In the genomic region with DNA sequence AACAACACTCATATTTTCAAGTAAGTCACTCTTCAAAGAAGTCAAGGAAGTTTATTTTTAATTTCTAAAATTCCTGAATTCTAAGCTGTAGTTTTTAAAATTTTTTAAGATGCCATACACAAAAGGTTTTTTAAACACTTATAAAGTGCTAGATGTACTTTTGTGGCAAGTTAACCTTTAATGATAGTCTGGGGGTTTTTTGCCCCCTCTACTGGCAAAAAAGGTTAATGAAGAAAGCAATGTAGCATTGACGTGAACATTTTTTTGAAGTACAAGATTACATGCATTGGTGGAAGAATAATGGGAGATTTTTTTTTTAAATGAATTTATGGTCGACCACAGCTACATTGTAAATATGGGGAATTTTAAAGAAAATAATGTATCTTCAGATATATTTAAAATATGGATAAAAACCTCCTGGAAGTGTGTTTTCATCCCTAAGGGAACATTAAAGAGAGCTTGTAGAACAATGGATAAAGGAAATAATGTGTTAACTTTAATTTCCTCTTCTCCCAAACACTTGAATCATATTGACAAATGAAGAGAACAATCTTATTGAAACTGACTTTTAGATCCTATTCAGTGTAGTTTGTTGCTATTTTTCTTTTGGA, we compare ENCODE assay signal across 8 cellular contexts. TPM values are rescaled to one million over a fixed set of nuclear protein-coding genes. Genes with fewer than 3 reads are reported as not detected.
DNase-seq lines count a peak whose midpoint lies in the region; ATAC-seq and TF ChIP-seq lines count a peak whose summit lies in the region.

No MANE protein-coding gene starts in this region.

- H4K20me1 ChIP-seq in GM23338 (replicated peaks; ENCODE audit: insufficient read depth), result no peaks in the 10 kb centered on the region; the same call in 1 of the 2 replicates
- H4K20me1 ChIP-seq in OCI-LY7 (ENCODE audit: insufficient read depth, low read length), result no peaks in the 10 kb centered on the region
- H4K20me1 ChIP-seq in neural progenitor cell (ENCODE audit: low read depth), result no peaks in the 10 kb centered on the region

- H3K27me3 ChIP-seq in GM23338 (ENCODE audit: insufficient read depth) (no peaks in the 10 kb centered on the region), neural progenitor cell (no peaks in the 10 kb centered on the region)

- H3K9me3 ChIP-seq in OCI-LY7 (ENCODE audit: low read length), result no peaks in the 10 kb centered on the region
- no peaks in the 10 kb centered on the region for H3K9me3 ChIP-seq in neural progenitor cell (ENCODE audit: low read depth)

- H3K4me1 ChIP-seq in GM23338 (ENCODE audit: insufficient read depth) (no peaks in the 10 kb centered on the region), OCI-LY7 (ENCODE audit: insufficient read depth, low read length, poor library complexity, severe bottlenecking) (peaks cover 15% of the 10 kb centered on the region), neural progenitor cell (peaks cover 4% of the 10 kb centered on the region)

- H3K4me3 ChIP-seq in GM23338 (no peak overlapping the region), OCI-LY7 (ENCODE audit: low read depth, low read length, poor library complexity, severe bottlenecking) (no peak overlapping the region), neural progenitor cell (no peak overlapping the region)

- DNase-seq in Daoy (ENCODE audit: low read depth) (peak; percentile 15), GM23338 (ENCODE audit: low spot score) (peak; percentile 62), OCI-LY7 (ENCODE audit: low spot score) (peak; percentile 42), endothelial cell (ENCODE audit: low spot score) (peak; percentile 39), neural progenitor cell (ENCODE audit: low spot score) (peak; percentile 21), MV-4-11 (lab: John Stamatoyannopoulos, UW) (no peak)
- DNase-seq in activated CD4-positive, CD25-positive, alpha-beta regulatory T cell treated with anti-CD3 and anti-CD28 coated beads, Interleukin-2, amount 50 U/mL, for 72 hours, result no peak

- H3K9me3 Mint-ChIP-seq in GM23338, result no peaks in the 10 kb centered on the region
- H3K9me3 Mint-ChIP-seq in endothelial cell (ENCODE audit: unreplicated experiment), result no peaks in the 10 kb centered on the region
- H3K9me3 Mint-ChIP-seq in neural progenitor cell, result no peaks in the 10 kb centered on the region

- H3F3A ChIP-seq in GM23338 (replicated peaks; ENCODE audit: low read depth), result no peaks in the 10 kb centered on the region
- H3F3A ChIP-seq in neural progenitor cell (ENCODE audit: low read depth), result no peaks in the 10 kb centered on the region

- POLR2A ChIA-PET in OCI-LY7 (lab: Charles Lee), result interaction anchor here (0.5 to 2.1 kb wide), 4 partner anchors 9 to 28 kb away, joined by 3 to 13 read pairs (median 8); partner anchors contain the start of gene ITPRID2

- H3K27me3 Mint-ChIP-seq in GM23338 (ENCODE audit: insufficient read depth, low read depth, poor library complexity), result no peaks in the 10 kb centered on the region
- no peaks in the 10 kb centered on the region for H3K27me3 Mint-ChIP-seq in endothelial cell (ENCODE audit: unreplicated experiment)
- no peaks in the 10 kb centered on the region for H3K27me3 Mint-ChIP-seq in neural progenitor cell (ENCODE audit: insufficient read depth, low read depth)

- no peak overlapping the region for H3K27ac Mint-ChIP-seq in GM23338
- peak overlapping the region; percentile 74 for H3K27ac Mint-ChIP-seq in endothelial cell (ENCODE audit: unreplicated experiment)
- no peak overlapping the region for H3K27ac Mint-ChIP-seq in neural progenitor cell

- CTCF ChIA-PET in OCI-LY7 (lab: Charles Lee; ENCODE audit: unreplicated experiment), result no interaction called here

- no TSS peak for BruUV-seq in OCI-LY7 (replicated peaks; lab: Mats Ljungman, UMichigan)

- H3K27ac ChIP-seq in GM23338 (ENCODE audit: low read depth) (no peak overlapping the region), OCI-LY7 (ENCODE audit: low read depth, low read length, poor library complexity, severe bottlenecking) (no peak overlapping the region), neural progenitor cell (no peak overlapping the region)

- intact Hi-C loops in OCI-LY7 (cut with micrococcal nuclease; ENCODE audit: unreplicated experiment), result loop anchor here (5.0 kb wide), 1 partner anchor 162 kb away; no protein-coding TSS in a partner anchor

- no peaks in the 10 kb centered on the region for H3K79me2 ChIP-seq in GM23338 (replicated peaks; ENCODE audit: insufficient read depth)
- H3K79me2 ChIP-seq in OCI-LY7 (ENCODE audit: insufficient read depth, low read depth, low read length), result no peaks in the 10 kb centered on the region
- no peaks in the 10 kb centered on the region for H3K79me2 ChIP-seq in neural progenitor cell (ENCODE audit: low read depth)

- H3K4me3 Mint-ChIP-seq in GM23338 (no peak overlapping the region), endothelial cell (ENCODE audit: unreplicated experiment) (no peak overlapping the region), neural progenitor cell (no peak overlapping the region)

- H2AFZ ChIP-seq in GM23338 (no peak overlapping the region), OCI-LY7 (ENCODE audit: low read length) (no peak overlapping the region), neural progenitor cell (replicated peaks) (no peak overlapping the region)

- no peak overlapping the region for H3K9ac ChIP-seq in neural progenitor cell

- H3K4me2 ChIP-seq in GM23338 (no peak overlapping the region), OCI-LY7 (ENCODE audit: low read length) (no peak overlapping the region), neural progenitor cell (no peak overlapping the region)

- H3K36me3 Mint-ChIP-seq in GM23338 (ENCODE audit: low read depth), result peaks cover 16% of the 10 kb centered on the region; the same call in 2 of the 3 replicates
- H3K36me3 Mint-ChIP-seq in endothelial cell (ENCODE audit: low read depth, unreplicated experiment), result peaks cover 16% of the 10 kb centered on the region
- H3K36me3 Mint-ChIP-seq in neural progenitor cell, result peaks cover 41% of the 10 kb centered on the region

- TF ChIP-seq CTCF in GM23338 (conservative IDR thresholded peaks at IDR 0.05; ENCODE audit: low read depth in 2 of 2) (peak; percentile 65 to 91), OCI-LY7 (conservative IDR thresholded peaks at IDR 0.05; ENCODE audit: low read length) (peak; percentile 91), endothelial cell (IDR thresholded peaks at IDR 0.05; ENCODE audit: unreplicated experiment) (peak; percentile 77), neural progenitor cell (IDR thresholded peaks at IDR 0.05) (peak; percentile 81)

- H3K4me1 Mint-ChIP-seq in GM23338, result peaks cover 2% of the 10 kb centered on the region; the same call in 1 of the 3 replicates
- H3K4me1 Mint-ChIP-seq in endothelial cell (ENCODE audit: unreplicated experiment), result peaks cover 21% of the 10 kb centered on the region
- H3K4me1 Mint-ChIP-seq in neural progenitor cell, result peaks cover 2% of the 10 kb centered on the region

- H3K36me3 ChIP-seq in GM23338 (ENCODE audit: insufficient read depth) (no peaks in the 10 kb centered on the region; the same call in 1 of the 2 replicates), OCI-LY7 (ENCODE audit: insufficient read depth, low read length) (peaks cover 69% of the 10 kb centered on the region), neural progenitor cell (peaks cover 4% of the 10 kb centered on the region)

- no peak for ATAC-seq in GM23338
- ATAC-seq in HG02970 (IDR thresholded peaks at IDR 0.05; ENCODE audit: low FRiP score, unreplicated experiment), result no peak

- H3K9me2 ChIP-seq in GM23338 (ENCODE audit: insufficient read depth), result no peaks in the 10 kb centered on the region
- no peaks in the 10 kb centered on the region for H3K9me2 ChIP-seq in OCI-LY7 (ENCODE audit: insufficient read depth, low read length)

TF ChIP-seq in GM23338, 12 proteins besides CTCF, POLR2A, EP300 and RAD21 (continues in another document):
- TF ChIP-seq JUNB (IDR thresholded peaks at IDR 0.05; ENCODE audit: unreplicated experiment), result no peak

RNA-seq across cellular contexts. Expression of gene ITPRID2, which starts 12.6 kb away (rescaled TPM):
- 76.5 and 93.2 TPM in 2 replicates for total RNA-seq in Daoy (2014; rRNA removed; shearing (Covaris generic))
- 10.4 and 12.0 TPM in 2 replicates for total RNA-seq in GM23338 (2014; rRNA removed; shearing (Covaris generic))
- 4.4 and 5.1 TPM in 2 replicates for polyA plus RNA-seq in GM23338 (2016; fragmentation: Nextera tagmentation; extraction: Ambion mirVana)
- 25.9 and 28.8 TPM in 2 replicates for total RNA-seq in OCI-LY7 (2014; rRNA removed; shearing (Covaris generic))
- total RNA-seq in OCI-LY7 (2022), result 47.5 and 57.3 TPM in 2 replicates
- total RNA-seq in endothelial cell (ENCODE audit: unreplicated experiment), result 76.6 TPM
- 27.3 and 40.4 TPM in 2 replicates for total RNA-seq in neural progenitor cell (ENCODE audit: low replicate concordance)

Comparison
In these comparisons a context has a peak if more than half of its experiments do, and no peak if none do; other contexts are left out.
1. DNase-seq: peak in Daoy (single experiment), GM23338 (single experiment), OCI-LY7 (single experiment), endothelial cell (single experiment) and neural progenitor cell (single experiment); none in activated CD4-positive, CD25-positive, alpha-beta regulatory T cell treated with anti-CD3 and anti-CD28 coated beads, Interleukin-2, amount 50 U/mL, for 72 hours (single experiment) and MV-4-11 (single experiment).
2. Peak in every context shown above with its lines, with median percentiles within 50 percentile points of each other: CTCF ChIP-seq.